1 cellular context compared by ENCODE assay signal in genomic region chr3:47892284-47892683, GRCh38.
TF ChIP-seq lines count a peak whose summit lies in the region.

No MANE protein-coding gene starts in this region.

TF ChIP-seq in WTC11, 78 proteins besides CTCF, POLR2A, EP300 and RAD21 (continued from another document):
- TF ChIP-seq, protein P1, sequence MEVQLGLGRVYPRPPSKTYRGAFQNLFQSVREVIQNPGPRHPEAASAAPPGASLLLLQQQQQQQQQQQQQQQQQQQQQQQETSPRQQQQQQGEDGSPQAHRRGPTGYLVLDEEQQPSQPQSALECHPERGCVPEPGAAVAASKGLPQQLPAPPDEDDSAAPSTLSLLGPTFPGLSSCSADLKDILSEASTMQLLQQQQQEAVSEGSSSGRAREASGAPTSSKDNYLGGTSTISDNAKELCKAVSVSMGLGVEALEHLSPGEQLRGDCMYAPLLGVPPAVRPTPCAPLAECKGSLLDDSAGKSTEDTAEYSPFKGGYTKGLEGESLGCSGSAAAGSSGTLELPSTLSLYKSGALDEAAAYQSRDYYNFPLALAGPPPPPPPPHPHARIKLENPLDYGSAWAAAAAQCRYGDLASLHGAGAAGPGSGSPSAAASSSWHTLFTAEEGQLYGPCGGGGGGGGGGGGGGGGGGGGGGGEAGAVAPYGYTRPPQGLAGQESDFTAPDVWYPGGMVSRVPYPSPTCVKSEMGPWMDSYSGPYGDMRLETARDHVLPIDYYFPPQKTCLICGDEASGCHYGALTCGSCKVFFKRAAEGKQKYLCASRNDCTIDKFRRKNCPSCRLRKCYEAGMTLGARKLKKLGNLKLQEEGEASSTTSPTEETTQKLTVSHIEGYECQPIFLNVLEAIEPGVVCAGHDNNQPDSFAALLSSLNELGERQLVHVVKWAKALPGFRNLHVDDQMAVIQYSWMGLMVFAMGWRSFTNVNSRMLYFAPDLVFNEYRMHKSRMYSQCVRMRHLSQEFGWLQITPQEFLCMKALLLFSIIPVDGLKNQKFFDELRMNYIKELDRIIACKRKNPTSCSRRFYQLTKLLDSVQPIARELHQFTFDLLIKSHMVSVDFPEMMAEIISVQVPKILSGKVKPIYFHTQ (CRISPR knock-in tag; IDR thresholded peaks at IDR 0.05): no peak
- TF ChIP-seq SP1 (CRISPR knock-in tag; conservative IDR thresholded peaks at IDR 0.05): no peak
- TF ChIP-seq IRF1 (CRISPR knock-in tag; IDR thresholded peaks at IDR 0.05): no peak
- no peak for TF ChIP-seq ATF3 (CRISPR knock-in tag; conservative IDR thresholded peaks at IDR 0.05)
- no peak for TF ChIP-seq USF1 (CRISPR knock-in tag; IDR thresholded peaks at IDR 0.05)
- TF ChIP-seq STAT6 (CRISPR knock-in tag; conservative IDR thresholded peaks at IDR 0.05; ENCODE audit: low read depth): no peak
- no peak for TF ChIP-seq KAT7 (CRISPR knock-in tag; IDR thresholded peaks at IDR 0.05; ENCODE audit: borderline replicate concordance)
- TF ChIP-seq, protein P2, sequence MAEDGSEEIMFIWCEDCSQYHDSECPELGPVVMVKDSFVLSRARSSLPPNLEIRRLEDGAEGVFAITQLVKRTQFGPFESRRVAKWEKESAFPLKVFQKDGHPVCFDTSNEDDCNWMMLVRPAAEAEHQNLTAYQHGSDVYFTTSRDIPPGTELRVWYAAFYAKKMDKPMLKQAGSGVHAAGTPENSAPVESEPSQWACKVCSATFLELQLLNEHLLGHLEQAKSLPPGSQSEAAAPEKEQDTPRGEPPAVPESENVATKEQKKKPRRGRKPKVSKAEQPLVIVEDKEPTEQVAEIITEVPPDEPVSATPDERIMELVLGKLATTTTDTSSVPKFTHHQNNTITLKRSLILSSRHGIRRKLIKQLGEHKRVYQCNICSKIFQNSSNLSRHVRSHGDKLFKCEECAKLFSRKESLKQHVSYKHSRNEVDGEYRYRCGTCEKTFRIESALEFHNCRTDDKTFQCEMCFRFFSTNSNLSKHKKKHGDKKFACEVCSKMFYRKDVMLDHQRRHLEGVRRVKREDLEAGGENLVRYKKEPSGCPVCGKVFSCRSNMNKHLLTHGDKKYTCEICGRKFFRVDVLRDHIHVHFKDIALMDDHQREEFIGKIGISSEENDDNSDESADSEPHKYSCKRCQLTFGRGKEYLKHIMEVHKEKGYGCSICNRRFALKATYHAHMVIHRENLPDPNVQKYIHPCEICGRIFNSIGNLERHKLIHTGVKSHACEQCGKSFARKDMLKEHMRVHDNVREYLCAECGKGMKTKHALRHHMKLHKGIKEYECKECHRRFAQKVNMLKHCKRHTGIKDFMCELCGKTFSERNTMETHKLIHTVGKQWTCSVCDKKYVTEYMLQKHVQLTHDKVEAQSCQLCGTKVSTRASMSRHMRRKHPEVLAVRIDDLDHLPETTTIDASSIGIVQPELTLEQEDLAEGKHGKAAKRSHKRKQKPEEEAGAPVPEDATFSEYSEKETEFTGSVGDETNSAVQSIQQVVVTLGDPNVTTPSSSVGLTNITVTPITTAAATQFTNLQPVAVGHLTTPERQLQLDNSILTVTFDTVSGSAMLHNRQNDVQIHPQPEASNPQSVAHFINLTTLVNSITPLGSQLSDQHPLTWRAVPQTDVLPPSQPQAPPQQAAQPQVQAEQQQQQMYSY (CRISPR knock-in tag; IDR thresholded peaks at IDR 0.05): no peak
- TF ChIP-seq, protein P3, sequence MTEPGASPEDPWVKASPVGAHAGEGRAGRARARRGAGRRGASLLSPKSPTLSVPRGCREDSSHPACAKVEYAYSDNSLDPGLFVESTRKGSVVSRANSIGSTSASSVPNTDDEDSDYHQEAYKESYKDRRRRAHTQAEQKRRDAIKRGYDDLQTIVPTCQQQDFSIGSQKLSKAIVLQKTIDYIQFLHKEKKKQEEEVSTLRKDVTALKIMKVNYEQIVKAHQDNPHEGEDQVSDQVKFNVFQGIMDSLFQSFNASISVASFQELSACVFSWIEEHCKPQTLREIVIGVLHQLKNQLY (CRISPR knock-in tag; IDR thresholded peaks at IDR 0.05): no peak
- TF ChIP-seq, protein P4, sequence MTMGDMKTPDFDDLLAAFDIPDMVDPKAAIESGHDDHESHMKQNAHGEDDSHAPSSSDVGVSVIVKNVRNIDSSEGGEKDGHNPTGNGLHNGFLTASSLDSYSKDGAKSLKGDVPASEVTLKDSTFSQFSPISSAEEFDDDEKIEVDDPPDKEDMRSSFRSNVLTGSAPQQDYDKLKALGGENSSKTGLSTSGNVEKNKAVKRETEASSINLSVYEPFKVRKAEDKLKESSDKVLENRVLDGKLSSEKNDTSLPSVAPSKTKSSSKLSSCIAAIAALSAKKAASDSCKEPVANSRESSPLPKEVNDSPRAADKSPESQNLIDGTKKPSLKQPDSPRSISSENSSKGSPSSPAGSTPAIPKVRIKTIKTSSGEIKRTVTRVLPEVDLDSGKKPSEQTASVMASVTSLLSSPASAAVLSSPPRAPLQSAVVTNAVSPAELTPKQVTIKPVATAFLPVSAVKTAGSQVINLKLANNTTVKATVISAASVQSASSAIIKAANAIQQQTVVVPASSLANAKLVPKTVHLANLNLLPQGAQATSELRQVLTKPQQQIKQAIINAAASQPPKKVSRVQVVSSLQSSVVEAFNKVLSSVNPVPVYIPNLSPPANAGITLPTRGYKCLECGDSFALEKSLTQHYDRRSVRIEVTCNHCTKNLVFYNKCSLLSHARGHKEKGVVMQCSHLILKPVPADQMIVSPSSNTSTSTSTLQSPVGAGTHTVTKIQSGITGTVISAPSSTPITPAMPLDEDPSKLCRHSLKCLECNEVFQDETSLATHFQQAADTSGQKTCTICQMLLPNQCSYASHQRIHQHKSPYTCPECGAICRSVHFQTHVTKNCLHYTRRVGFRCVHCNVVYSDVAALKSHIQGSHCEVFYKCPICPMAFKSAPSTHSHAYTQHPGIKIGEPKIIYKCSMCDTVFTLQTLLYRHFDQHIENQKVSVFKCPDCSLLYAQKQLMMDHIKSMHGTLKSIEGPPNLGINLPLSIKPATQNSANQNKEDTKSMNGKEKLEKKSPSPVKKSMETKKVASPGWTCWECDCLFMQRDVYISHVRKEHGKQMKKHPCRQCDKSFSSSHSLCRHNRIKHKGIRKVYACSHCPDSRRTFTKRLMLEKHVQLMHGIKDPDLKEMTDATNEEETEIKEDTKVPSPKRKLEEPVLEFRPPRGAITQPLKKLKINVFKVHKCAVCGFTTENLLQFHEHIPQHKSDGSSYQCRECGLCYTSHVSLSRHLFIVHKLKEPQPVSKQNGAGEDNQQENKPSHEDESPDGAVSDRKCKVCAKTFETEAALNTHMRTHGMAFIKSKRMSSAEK (CRISPR knock-in tag; IDR thresholded peaks at IDR 0.05; ENCODE audit: borderline replicate concordance): no peak
- no peak for TF ChIP-seq GABPB1 (CRISPR knock-in tag; IDR thresholded peaks at IDR 0.05)
